ENCODE assay signal across 34 cellular contexts in the genomic region with DNA sequence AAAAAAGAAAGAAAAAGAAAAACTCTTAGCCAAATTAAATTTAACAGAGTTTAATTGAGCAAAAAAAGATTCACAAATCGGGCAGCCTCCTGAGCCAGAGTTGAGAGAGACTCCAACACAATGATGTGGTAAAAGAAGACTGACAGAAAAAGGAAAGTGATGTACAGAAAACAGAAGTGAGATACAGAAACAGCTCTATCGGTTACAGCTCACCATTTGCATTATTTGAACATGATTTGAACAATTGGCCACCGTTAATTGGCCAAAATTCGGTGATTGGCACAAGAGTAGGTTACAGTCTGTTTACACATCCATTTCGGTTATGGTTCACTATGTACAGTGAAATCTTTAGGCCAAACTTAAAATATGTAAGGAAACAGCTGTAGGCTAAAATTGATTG.
"Had no signal": no experiment of that assay in that cellular context is flagged by ENCODE, and none has a peak within 500 bp of the region (broad histone marks: within the 10 kb centered on the region; RNA-seq: fewer than 3 reads in every experiment).

No MANE protein-coding gene starts in this region.

- DNase-seq: activated CD4-positive, alpha-beta memory T cell treated with anti-CD3 and anti-CD28 coated beads, Interleukin-2, amount 10 ng/mL, durations not matched to agents 7 days and 5 days; activated CD4-positive, alpha-beta T cell treated with anti-CD3 and anti-CD28 coated beads for 1 hour; activated CD4-positive, alpha-beta T cell treated with anti-CD3 and anti-CD28 coated beads for 48 hours; activated CD4-positive, CD25-positive, alpha-beta regulatory T cell; activated CD8-positive, alpha-beta memory T cell treated with anti-CD3 and anti-CD28 coated beads for 24 hours; activated CD8-positive, alpha-beta memory T cell treated with anti-CD3 and anti-CD28 coated beads, Interleukin-2, amount 10 ng/mL, durations not matched to agents 7 days and 5 days; activated CD8-positive, alpha-beta memory T cell treated with anti-CD3 and anti-CD28 coated beads, Interleukin-2, amount 50 U/mL, for 48 hours; activated effector memory CD4-positive, alpha-beta T cell treated with Interleukin-2 at 50 U/mL for 16 hours; activated naive CD4-positive, alpha-beta T cell treated with anti-CD3 and anti-CD28 coated beads, Interleukin-2, amount 10 ng/mL, durations not matched to agents 7 days and 5 days; activated naive CD8-positive, alpha-beta T cell treated with anti-CD3 and anti-CD28 coated beads, Interleukin-2, amount 50 U/mL, for 24 hours; activated T-cell treated with anti-CD3 and anti-CD28 coated beads, Interleukin-2, amount 50 U/mL, for 48 hours; anterior cingulate cortex; caudate nucleus; cerebellar nuclear complex; cortex of kidney; Kasumi-1; MG63; NCI-H1105 treated with DMSO at 0.1 percent for 48 hours; NCI-H1436 treated with DMSO at 0.1 percent for 48 hours; NCI-H1694 treated with DMSO at 0.1 percent for 48 hours; NCI-H2029; NCI-H345; NCI-H510A; NCI-H526; NCI-H748 treated with DMSO at 0.1 percent for 48 hours; PC-3; Peyer's patch; SIG-M5; SW 1271; T-helper 1 cell; T-helper 2 cell; T-helper 9 cell; WERI-Rb-1 had no signal

- ATAC-seq: activated CD8-positive, alpha-beta memory T cell treated with anti-CD3 and anti-CD28 coated beads, Interleukin-2, amount 10 ng/mL, durations not matched to agents 7 days and 5 days; activated naive CD8-positive, alpha-beta T cell treated with anti-CD3 and anti-CD28 coated beads, Interleukin-2, amount 50 U/mL, for 24 hours; PC-3; Right ventricle myocardium inferior had no signal
